ENCODE assay signal across 1 cellular context in genomic region chr14:104687601-104688504, GRCh38.
TF ChIP-seq lines count a peak whose summit lies in the region.

No MANE protein-coding gene starts in this region.

TF ChIP-seq in SK-N-SH treated with all-trans-retinoic acid at 6 μM for 48 hours, 23 proteins besides CTCF, POLR2A, EP300 and RAD21 (continued from another document):
- TF ChIP-seq PATZ1 (CRISPR knock-in tag; IDR thresholded peaks at IDR 0.05; ENCODE audit: borderline replicate concordance) (no peak), OSR1 (CRISPR knock-in tag; IDR thresholded peaks at IDR 0.05) (no peak), TCF4 (CRISPR knock-in tag; IDR thresholded peaks at IDR 0.05; ENCODE audit: borderline replicate concordance) (no peak), ZNF8 (CRISPR knock-in tag; IDR thresholded peaks at IDR 0.05) (no peak), ISL1 (CRISPR knock-in tag; IDR thresholded peaks at IDR 0.05) (no peak), GLIS3 (CRISPR knock-in tag; IDR thresholded peaks at IDR 0.05) (no peak), ZC3H10 (CRISPR knock-in tag; IDR thresholded peaks at IDR 0.05) (no peak)
